8 cellular contexts compared by ENCODE assay signal in the genomic region with DNA sequence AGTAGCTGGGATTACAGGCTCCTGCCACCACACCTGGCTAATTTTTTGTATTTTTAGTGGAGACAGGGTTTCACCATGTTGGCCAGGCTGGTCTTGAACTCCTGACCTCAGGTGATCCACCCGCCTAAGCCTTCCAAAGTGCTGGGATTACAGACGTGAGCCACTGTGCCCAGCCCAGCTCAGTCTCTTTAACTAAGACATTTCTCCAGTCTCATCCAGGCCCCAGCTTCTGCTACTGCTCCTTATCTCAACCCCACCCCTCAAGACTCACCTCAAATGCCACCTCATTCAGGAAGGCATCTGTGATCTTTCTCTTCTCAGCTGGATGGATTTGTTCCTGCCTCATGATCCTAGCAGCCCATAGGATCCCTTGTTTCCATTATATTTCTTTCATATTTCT.
DNase-seq lines count a peak whose midpoint lies in the region; TF ChIP-seq lines count a peak whose summit lies in the region.
"Not testable (repeated sequence)": the region's sequence is repeated elsewhere in the genome, so short reads cannot be mapped to it uniquely, and the experiment has no call there.

No MANE protein-coding gene starts in this region.

- H3K27me3 ChIP-seq in WERI-Rb-1 (ENCODE audit: insufficient read depth, low read depth, severe bottlenecking) = not testable (repeated sequence)

- not testable (repeated sequence) for H3K9ac ChIP-seq in SK-N-MC (ENCODE audit: insufficient read length)

- H3K9me3 Mint-ChIP-seq in brain (peaks cover 0 to 29% (median 14%) of the 10 kb centered on the region in 5 experiments), nephron progenitor cell (peaks cover 22% of the 10 kb centered on the region)
- H3K9me3 Mint-ChIP-seq in osteocyte (ENCODE audit: unreplicated experiment) = not testable (repeated sequence)

- not testable (repeated sequence) for H3K36me3 Mint-ChIP-seq in brain; nephron progenitor cell (ENCODE audit: low read depth); osteocyte (ENCODE audit: unreplicated experiment)

- H3K27ac ChIP-seq in SK-N-MC (peak overlapping the region; percentile 10; the same call in 1 of the 2 replicates), WERI-Rb-1 (peak overlapping the region; percentile 36)

- peak overlapping the region in 4 of 5 experiments; percentile 32 to 74 (median 52) for H3K27ac Mint-ChIP-seq in brain
- peak overlapping the region; percentile 12 for H3K27ac Mint-ChIP-seq in nephron progenitor cell
- H3K27ac Mint-ChIP-seq in osteocyte (ENCODE audit: unreplicated experiment) = not testable (repeated sequence)

- not testable (repeated sequence) for H3K36me3 ChIP-seq in SK-N-MC (ENCODE audit: insufficient read depth, low read length); WERI-Rb-1

- not testable (repeated sequence) for H3K4me3 Mint-ChIP-seq in brain; nephron progenitor cell; osteocyte (ENCODE audit: unreplicated experiment)

- not testable (repeated sequence) for H3K9me3 ChIP-seq in SK-N-MC (ENCODE audit: low read depth, low read length); WERI-Rb-1 (ENCODE audit: severe bottlenecking)

- not testable (repeated sequence) for H3K27me3 Mint-ChIP-seq in brain; nephron progenitor cell (ENCODE audit: low read depth, poor library complexity)
- H3K27me3 Mint-ChIP-seq in osteocyte (ENCODE audit: unreplicated experiment) = peaks cover 29% of the 10 kb centered on the region

- TF ChIP-seq CTCF in WERI-Rb-1 (IDR thresholded peaks at IDR 0.05; ENCODE audit: low read depth, low read length); brain (conservative IDR thresholded peaks at IDR 0.05); nephron progenitor cell (IDR thresholded peaks at IDR 0.05); osteocyte (IDR thresholded peaks at IDR 0.05); retinal pigment epithelial cell (conservative IDR thresholded peaks at IDR 0.05; ENCODE audit: low read depth, low read length): not testable (repeated sequence)

- not testable (repeated sequence) for H3K4me3 ChIP-seq in SK-N-MC; WERI-Rb-1 (ENCODE audit: low read depth, low read length); retinal pigment epithelial cell (ENCODE audit: low read length)

- DNase-seq in NCI-H69 (lab: John Stamatoyannopoulos, UW) (peak; percentile 34), NCI-H82 (lab: John Stamatoyannopoulos, UW) (peak; percentile 26), WERI-Rb-1 (peak; percentile 79), osteocyte (ENCODE audit: extremely low spot score, unreplicated experiment) (peak; percentile 74), retinal pigment epithelial cell (ENCODE audit: low read depth) (peak; percentile 12)
- DNase-seq in SK-N-MC (ENCODE audit: low read depth, low spot score); nephron progenitor cell: not testable (repeated sequence)

- H3K4me1 Mint-ChIP-seq in brain (peaks cover 22% of the 10 kb centered on the region), nephron progenitor cell (peaks cover 19% of the 10 kb centered on the region)
- not testable (repeated sequence) for H3K4me1 Mint-ChIP-seq in osteocyte (ENCODE audit: unreplicated experiment)
